ENCODE assay signal across 8 cellular contexts in genomic region chr22:23913306-23913660, GRCh38. TPM values are rescaled to one million over a fixed set of nuclear protein-coding genes. Genes with fewer than 3 reads are reported as not detected.
A peak's percentile ranks its signal among the peaks of the same experiment; 100 is the strongest.
DNase-seq lines count a peak whose midpoint lies in the region; ATAC-seq and TF ChIP-seq lines count a peak whose summit lies in the region.

No MANE protein-coding gene starts in this region.

- H3K9me3 ChIP-seq in DND-41 (ENCODE audit: insufficient read depth, low read length, severe bottlenecking) = no peaks in the 10 kb centered on the region

- no peaks in the 10 kb centered on the region for H3K27me3 Mint-ChIP-seq in memory B cell

- peak overlapping the region; percentile 43 to 62 for H3K4me3 ChIP-seq in DND-41 (ENCODE audit: low read depth in 1 of 2, low read length in 2 of 2)

- in situ Hi-C loops in G401 (cut with HindIII; ENCODE audit: low sequenced_read_pairs) = no loop called here

- ATAC-seq in DND-41 (ENCODE audit: insufficient read depth, low read depth) = peak; percentile 1; the same call in 1 of the 3 replicates
- peak; percentile 18 for ATAC-seq in HG02884 (IDR thresholded peaks at IDR 0.05; ENCODE audit: unreplicated experiment)
- no peak for ATAC-seq in memory B cell (ENCODE audit: low read depth)

- H3K9me3 Mint-ChIP-seq in memory B cell = no peaks in the 10 kb centered on the region

- H3K4me3 Mint-ChIP-seq in memory B cell = peak overlapping the region; percentile 91

- H3K36me3 Mint-ChIP-seq in memory B cell = peaks cover 3% of the 10 kb centered on the region

- H3K36me3 ChIP-seq in DND-41 (ENCODE audit: insufficient read depth, low read length) = peaks cover 1% of the 10 kb centered on the region; the same call in 1 of the 2 replicates

- peak; percentile 37 for DNase-seq in DND-41
- DNase-seq in memory B cell (ENCODE audit: low spot score in 2 of 2) = no peak
- DNase-seq in NCI-H128 (lab: John Stamatoyannopoulos, UW; ENCODE audit: unreplicated experiment) = no peak
- DNase-seq in NCI-H524 treated with DMSO at 0.1 percent for 48 hours (lab: John Stamatoyannopoulos, UW) = no peak
- DNase-seq in G401 (ENCODE audit: low spot score) = no peak
- DNase-seq in NCI-H1930 (lab: John Stamatoyannopoulos, UW) = no peak

- H4K20me1 ChIP-seq in DND-41 (ENCODE audit: insufficient read depth, low read length) = no peaks in the 10 kb centered on the region

- H2AFZ ChIP-seq in DND-41 (ENCODE audit: low read depth, low read length) = peak overlapping the region; percentile 82

- H3K9ac ChIP-seq in DND-41 (ENCODE audit: low read depth, low read length) = peak overlapping the region; percentile 80

- peak overlapping the region; percentile 71 for H3K4me2 ChIP-seq in DND-41 (ENCODE audit: insufficient read depth, low read length)

- TF ChIP-seq CTCF in DND-41 (IDR thresholded peaks at IDR 0.05; ENCODE audit: borderline replicate concordance, extremely low read depth, low read length, poor library complexity, severe bottlenecking) = no peak

- peaks cover 23% of the 10 kb centered on the region for H3K4me1 Mint-ChIP-seq in memory B cell

- peaks cover 5% of the 10 kb centered on the region; the same call in 1 of the 2 replicates for H3K79me2 ChIP-seq in DND-41 (ENCODE audit: insufficient read depth, low read length)

- H3K27ac ChIP-seq in DND-41 (ENCODE audit: low read length) (peak overlapping the region; percentile 97), angular gyrus (ENCODE audit: low read depth, low read length) (peak overlapping the region; percentile 92)

- H3K27ac Mint-ChIP-seq in memory B cell = peak overlapping the region; percentile 83

- peaks cover 22% of the 10 kb centered on the region for H3K4me1 ChIP-seq in DND-41 (ENCODE audit: insufficient read depth, low read length)

- H3K27me3 ChIP-seq in DND-41 (ENCODE audit: insufficient read depth, low read length, poor library complexity) = no peaks in the 10 kb centered on the region

RNA-seq across cellular contexts. Expression of gene MIF, which starts 19.1 kb away (rescaled TPM):
- not detected in 2 replicates for total RNA-seq in G401 (2014; rRNA removed; shearing (Covaris generic))

RNA-seq across cellular contexts. Expression of gene GSTT2B, which starts 47.7 kb away (rescaled TPM):
- total RNA-seq in G401 (2014; rRNA removed; shearing (Covaris generic)) = not detected in 2 replicates

RNA-seq across cellular contexts. Expression of gene DDTL, which starts 53.4 kb away (rescaled TPM):
- total RNA-seq in G401 (2014; rRNA removed; shearing (Covaris generic)) = not detected in 2 replicates

RNA-seq across cellular contexts. Expression of gene SLC2A11, which starts 55.6 kb away (rescaled TPM):
- not detected in 2 replicates for total RNA-seq in G401 (2014; rRNA removed; shearing (Covaris generic))
